Comparison of ENCODE assay signal across 13 cellular contexts in genomic region chr17:41529491-41529915, GRCh38. TPM values are rescaled to one million over a fixed set of nuclear protein-coding genes. Genes with fewer than 3 reads are reported as not detected.
A peak's percentile ranks its signal among the peaks of the same experiment; 100 is the strongest.
DNase-seq lines count a peak whose midpoint lies in the region; ATAC-seq, FAIRE-seq and TF ChIP-seq lines count a peak whose summit lies in the region.
"Had no signal": no experiment of that assay in that cellular context is flagged by ENCODE, and none has a peak within 500 bp of the region (broad histone marks: within the 10 kb centered on the region; RNA-seq: fewer than 3 reads in every experiment).

No MANE protein-coding gene starts in this region.

- peaks cover 43% of the 10 kb centered on the region for H3K4me1 ChIP-seq in Caco-2
- peaks cover 32% of the 10 kb centered on the region for H3K4me1 ChIP-seq in HUES6 (ENCODE audit: control insufficient read depth, insufficient read depth, low read length)
- peaks cover 45 to 64% of the 10 kb centered on the region in 2 experiments for H3K4me1 ChIP-seq in K562 (replicated peaks in 1 of 2; ENCODE audit: control insufficient read depth in 2 of 2, insufficient read depth in 2 of 2, low read length in 2 of 2)
- H3K4me1 ChIP-seq in suprapubic skin, result peaks cover 16% of the 10 kb centered on the region
- H3K4me1 ChIP-seq in spleen, result peaks cover 4 to 20% (median 14%) of the 10 kb centered on the region in 6 donors

- H4K20me1 ChIP-seq in K562 (replicated peaks; ENCODE audit: control insufficient read depth, insufficient read depth, low read length), result no peaks in the 10 kb centered on the region; the same call in 1 of the 2 replicates

- peak overlapping the region; percentile 87 for H3K4me2 ChIP-seq in K562 (ENCODE audit: insufficient read depth, low read length)

- TF ChIP-seq RAD21 in K562 (CRISPR knock-in tag; conservative IDR thresholded peaks at IDR 0.05 in 1 of 2, IDR thresholded peaks at IDR 0.05 in 1 of 2), result no peak

- POLR2A ChIA-PET in Caco-2 (lab: Charles Lee), result interaction anchor here (0.5 to 2.2 kb wide), 5 partner anchors 7 to 159 kb away, joined by 4 to 15 read pairs (median 7); partner anchors contain the start of gene EIF1
- POLR2A ChIA-PET in K562 (lab: Yijun Ruan, JAX), result interaction anchor here (0.7 to 4.3 kb wide), 7 partner anchors 10 to 160 kb away, joined by 3 to 23 read pairs (median 7); partner anchors contain the start of genes EIF1 and KRT15

- H3K9me3 ChIP-seq in Caco-2 (0 out of 2 replicates have a peak, but pooled peaks cover 4% of the 10 kb centered on the region), HUES6 (ENCODE audit: control insufficient read depth, insufficient read depth, low read depth, low read length) (no peaks in the 10 kb centered on the region), K562 (replicated peaks; ENCODE audit: control insufficient read depth, insufficient read depth, low read depth, low read length) (no peaks in the 10 kb centered on the region), suprapubic skin (no peaks in the 10 kb centered on the region), spleen (no peaks in the 10 kb centered on the region)
- H3K9me3 ChIP-seq: neutrophil had no signal

- in situ Hi-C loops in K562 (cut with MboI), result no loop called here

- FAIRE-seq in K562 (lab: Jason Lieb, UNC), result peak; percentile 35

- peaks cover 49% of the 10 kb centered on the region for H3K36me3 Mint-ChIP-seq in Caco-2 (ENCODE audit: insufficient read depth, unreplicated experiment)
- peaks cover 7% of the 10 kb centered on the region for H3K36me3 Mint-ChIP-seq in nephron (ENCODE audit: low read depth)
- H3K36me3 Mint-ChIP-seq: activated CD8-positive, alpha-beta memory T cell treated with anti-CD3 and anti-CD28 coated beads, Interleukin-2, amount 10 ng/mL, durations not matched to agents 7 days and 5 days had no signal

- no peaks in the 10 kb centered on the region for H3K27me3 Mint-ChIP-seq in Caco-2 (ENCODE audit: insufficient read depth, unreplicated experiment)
- H3K27me3 Mint-ChIP-seq in nephron (ENCODE audit: low read depth), result peaks cover 90% of the 10 kb centered on the region

- H3K4me3 ChIP-seq in Caco-2 (ENCODE audit: low read depth, low read length) (peak overlapping the region; percentile 4), HUES6 (ENCODE audit: low read depth, low read length) (no peak overlapping the region; the same call in 1 of the 2 replicates), K562 (peak overlapping the region; percentile 11; the same call in 1 of the 2 replicates), suprapubic skin (no peak overlapping the region), spleen (no peak overlapping the region)

- peak overlapping the region; percentile 80; the same call in 1 of the 2 replicates for H2AFZ ChIP-seq in K562 (ENCODE audit: low read depth, low read length)

- intact Hi-C loops in Caco-2 (cut with micrococcal nuclease; ENCODE audit: unreplicated experiment) (loop anchor here (10.0 kb wide), 1 partner anchor 115 kb away; no protein-coding TSS in a partner anchor), K562 (cut with micrococcal nuclease) (no loop called here), spleen (cut with DNase I; ENCODE audit: low total_unique reads) (no loop called here)

- H3K4me1 Mint-ChIP-seq in Caco-2 (ENCODE audit: low read depth, unreplicated experiment) (peaks cover 49% of the 10 kb centered on the region), nephron (peaks cover 13% of the 10 kb centered on the region)
- H3K4me1 Mint-ChIP-seq: activated CD8-positive, alpha-beta memory T cell treated with anti-CD3 and anti-CD28 coated beads, Interleukin-2, amount 10 ng/mL, durations not matched to agents 7 days and 5 days had no signal

- BruUV-seq in Caco-2 (replicated peaks; lab: Mats Ljungman, UMichigan) (no TSS peak), K562 (replicated peaks; lab: Mats Ljungman, UMichigan) (no TSS peak)

- DNase-seq in Caco-2 (no peak), K562 (ENCODE audit: extremely low read depth in 1 of 4, low spot score in 3 of 4) (peak in 1 of 4 experiments; percentile 37), suprapubic skin (ENCODE audit: low spot score in 2 of 2) (no peak), spleen (no peak), NCI-H82 treated with DMSO at 0.1 percent for 48 hours (lab: John Stamatoyannopoulos, UW; ENCODE audit: unreplicated experiment) (no peak)
- DNase-seq: activated CD8-positive, alpha-beta memory T cell treated with anti-CD3 and anti-CD28 coated beads, Interleukin-2, amount 10 ng/mL, durations not matched to agents 7 days and 5 days; stimulated activated CD4-positive, alpha-beta T cell treated with anti-CD3 and anti-CD28 coated beads, Interleukin-1b, Interleukin-23, amount 100 ng/mL, for 48 hours had no signal

- ATAC-seq in K562, result peak; percentile 1
- no peak for ATAC-seq in GM21786 (IDR thresholded peaks at IDR 0.05; ENCODE audit: unreplicated experiment)
- ATAC-seq: activated CD8-positive, alpha-beta memory T cell treated with anti-CD3 and anti-CD28 coated beads, Interleukin-2, amount 10 ng/mL, durations not matched to agents 7 days and 5 days had no signal

- no peaks in the 10 kb centered on the region for H3K27me3 ChIP-seq in Caco-2 (replicated peaks; ENCODE audit: control insufficient read depth, insufficient read depth, low read length)
- no peaks in the 10 kb centered on the region for H3K27me3 ChIP-seq in HUES6 (ENCODE audit: control insufficient read depth, insufficient read depth, low read length)
- no peaks in the 10 kb centered on the region for H3K27me3 ChIP-seq in K562 (ENCODE audit: control insufficient read depth in 2 of 2, insufficient read depth in 2 of 2, low read length in 2 of 2)
- peaks cover 57% of the 10 kb centered on the region for H3K27me3 ChIP-seq in suprapubic skin
- peaks cover 8 to 95% (median 42%) of the 10 kb centered on the region in 7 donors for H3K27me3 ChIP-seq in spleen (replicated peaks in 1 of 7)

- no peaks in the 10 kb centered on the region for H3K9me1 ChIP-seq in K562 (ENCODE audit: control insufficient read depth, insufficient read depth, low read length)

- WGBS in K562 (ENCODE audit: insufficient coverage, low coverage, missing lambda C conversion rate), result 17% methylated on average over 5 of the region's 5 CpGs
- WGBS in suprapubic skin, result 67% methylated on average over 5 of the region's 5 CpGs
- 49 to 73% (median 59%) methylated on average over 5 of the region's 5 CpGs for WGBS in spleen, 5 donors

- TF ChIP-seq CTCF in Caco-2 (IDR thresholded peaks at IDR 0.05; ENCODE audit: insufficient read depth in 1 of 2, low read depth in 1 of 2, low read length in 1 of 2, severe bottlenecking in 1 of 2, unreplicated experiment in 1 of 2) (no peak), K562 (IDR thresholded peaks at IDR 0.05 in 2 of 3, conservative IDR thresholded peaks at IDR 0.05 in 1 of 3; ENCODE audit: insufficient read depth in 2 of 3, low read depth in 1 of 3, low read length in 3 of 3) (0 out of 6 replicates have a peak, but pooled peaks of 1 of the 3 experiments have one; percentile 3), nephron (IDR thresholded peaks at IDR 0.05; ENCODE audit: unreplicated experiment in 3 of 3) (no peak), suprapubic skin (IDR thresholded peaks at IDR 0.05) (no peak), spleen (IDR thresholded peaks at IDR 0.05 in 8 of 11, conservative IDR thresholded peaks at IDR 0.05 in 3 of 11) (no peak)

- H3K9me3 Mint-ChIP-seq in Caco-2 (ENCODE audit: unreplicated experiment), result no peaks in the 10 kb centered on the region
- no peaks in the 10 kb centered on the region for H3K9me3 Mint-ChIP-seq in nephron
- H3K9me3 Mint-ChIP-seq: T-helper 2 cell treated with Interferon-gamma antibody and Interleukin-4, amounts not matched to agents 5 μg/mL and 100 μg/mL, for 36 hours had no signal

- no peak for TF ChIP-seq POLR2A in K562 (conservative IDR thresholded peaks at IDR 0.05)
- TF ChIP-seq POLR2A in suprapubic skin (IDR thresholded peaks at IDR 0.05), result no peak
- no peak for TF ChIP-seq POLR2A in spleen (IDR thresholded peaks at IDR 0.05)

- peaks cover 32% of the 10 kb centered on the region for H3K79me2 ChIP-seq in K562 (ENCODE audit: control insufficient read depth, insufficient read depth, low read length)

- H3K36me3 ChIP-seq in Caco-2 (ENCODE audit: control insufficient read depth, insufficient read depth, low read length) (peaks cover 14% of the 10 kb centered on the region), HUES6 (ENCODE audit: control insufficient read depth, insufficient read depth, low read length) (peaks cover 8% of the 10 kb centered on the region), K562 (ENCODE audit: control insufficient read depth, insufficient read depth, low read length) (peaks cover 15% of the 10 kb centered on the region; the same call in 1 of the 3 replicates), suprapubic skin (no peaks in the 10 kb centered on the region), spleen (no peaks in the 10 kb centered on the region)
- H3K36me3 ChIP-seq: neutrophil had no signal

- H3K4me3 Mint-ChIP-seq in Caco-2 (ENCODE audit: unreplicated experiment), result peak overlapping the region; percentile 99
- peak overlapping the region; percentile 60 to 82 (median 81) for H3K4me3 Mint-ChIP-seq in nephron
- H3K4me3 Mint-ChIP-seq: activated CD8-positive, alpha-beta memory T cell treated with anti-CD3 and anti-CD28 coated beads, Interleukin-2, amount 10 ng/mL, durations not matched to agents 7 days and 5 days; T-helper 2 cell treated with Interferon-gamma antibody and Interleukin-4, amounts not matched to agents 5 μg/mL and 100 μg/mL, for 36 hours had no signal

- peak overlapping the region; percentile 78; the same call in 1 of the 2 replicates for H3K27ac ChIP-seq in HUES6 (ENCODE audit: low read depth, low read length)
- peak overlapping the region; percentile 94 for H3K27ac ChIP-seq in K562 (ENCODE audit: extremely low read depth, low read depth, low read length)
- no peak overlapping the region for H3K27ac ChIP-seq in suprapubic skin
- no peak overlapping the region for H3K27ac ChIP-seq in spleen
- H3K27ac ChIP-seq: neutrophil had no signal

- H3K27ac Mint-ChIP-seq in Caco-2 (ENCODE audit: unreplicated experiment) (peak overlapping the region; percentile 98), nephron (peak overlapping the region; percentile 14 to 89 (median 65))
- H3K27ac Mint-ChIP-seq: activated CD8-positive, alpha-beta memory T cell treated with anti-CD3 and anti-CD28 coated beads, Interleukin-2, amount 10 ng/mL, durations not matched to agents 7 days and 5 days; T-helper 2 cell treated with Interferon-gamma antibody and Interleukin-4, amounts not matched to agents 5 μg/mL and 100 μg/mL, for 36 hours had no signal

- H3K9ac ChIP-seq in HUES6 (ENCODE audit: low read length) (peak overlapping the region; percentile 77), K562 (ENCODE audit: insufficient read depth in 1 of 2, low read depth in 2 of 2, low read length in 2 of 2) (peak overlapping the region; percentile 62 to 86; a peak in 3 of 4 replicates)

- CTCF ChIA-PET in Caco-2 (lab: Charles Lee), result interaction anchor here (0.9 to 4.1 kb wide), 3 partner anchors 20 to 159 kb away, joined by 4 to 42 read pairs (median 5); partner anchors contain the start of gene EIF1
- CTCF ChIA-PET in K562 (lab: Yijun Ruan, JAX; ENCODE audit: low intra/inter-chr PET ratio), result interaction anchor here (0.6 to 0.7 kb wide), 2 partner anchors 55 to 173 kb away, joined by 3 to 6 read pairs; no protein-coding TSS in a partner anchor

- no peak for TF ChIP-seq EP300 in K562 (IDR thresholded peaks at IDR 0.05; ENCODE audit: low read length)
- TF ChIP-seq EP300 in suprapubic skin (IDR thresholded peaks at IDR 0.05), result no peak

RNA-seq across cellular contexts. Expression of gene KRT19, which starts 1.4 kb away (rescaled TPM):
- total RNA-seq in Caco-2 (2022), result 975 and 1,121 TPM in 2 replicates
- 25.0 and 82.2 TPM in 2 replicates for total RNA-seq in K562 (2011; cell fraction: chromatin; rRNA removed; ENCODE audit: low replicate concordance)
- total RNA-seq in K562 (2011; cell fraction: nucleolus; rRNA removed), result 61.2 and 82.9 TPM in 2 replicates
- 39.3 and 39.4 TPM in 2 replicates for total RNA-seq in K562 (2011; cell fraction: nucleoplasm; rRNA removed)
- total RNA-seq in K562 (2014; rRNA removed), result 120 and 137 TPM in 2 replicates
- 25.8 and 41.2 TPM in 2 replicates for total RNA-seq in K562 (2014; rRNA removed; fragmentation: Illumina TruSeq; extraction: Trizol)
- total RNA-seq in K562 (2015; rRNA removed; fragmentation: Illumina TruSeq; extraction: Trizol), result 91.7 and 92.6 TPM in 2 replicates
- 151 TPM in 2 replicates for total RNA-seq in K562 (2021)
- polyA plus RNA-seq in K562 (2011; rRNA removed), result 96.3 and 121 TPM in 2 replicates
- 119 and 275 TPM in 2 replicates for polyA plus RNA-seq in K562 (2011; cell fraction: cytosol; rRNA removed)
- 88.5 and 137 TPM in 2 replicates for polyA plus RNA-seq in K562 (2011; cell fraction: nucleus; rRNA removed)
- polyA plus RNA-seq in K562 (2012), result 152 and 175 TPM in 2 replicates
- 66.5 and 76.7 TPM in 2 replicates for polyA plus RNA-seq in K562 (2014; fragmentation: Illumina TruSeq; extraction: Trizol)
- 10 to 100 TPM; 18.5 to 21.5 TPM for polyA plus RNA-seq in K562 (2014; fragmentation: Nextera tagmentation; extraction: Ambion mirVana)
- 80.2 and 104 TPM in 2 replicates for polyA plus RNA-seq in K562 (2014; rRNA removed)
- polyA minus RNA-seq in K562 (2011; rRNA and poly(A)+ RNA removed), result 67.1 and 116 TPM in 2 replicates
- polyA minus RNA-seq in K562 (2011; cell fraction: cytosol; rRNA and poly(A)+ RNA removed), result 126 and 127 TPM in 2 replicates
- 31.4 and 35.8 TPM in 2 replicates for polyA minus RNA-seq in K562 (2011; cell fraction: nucleus; rRNA and poly(A)+ RNA removed)
- total RNA-seq in suprapubic skin, result 100 to 1,000 TPM; 180 to 307 (median 215) TPM
- 1 to 10 TPM in 3 of 7 donors, under 1 TPM in 3, not detected in 1; 0.44 to 2.8 (median 0.83) TPM for total RNA-seq in spleen
- 1 to 10 TPM in 2 of 3 donors, under 1 TPM in 1; 0.20 to 3.9 (median 1.9) TPM for polyA plus RNA-seq in spleen
- total RNA-seq: activated CD8-positive, alpha-beta memory T cell treated with anti-CD3 and anti-CD28 coated beads, Interleukin-2, amount 10 ng/mL, durations not matched to agents 7 days and 5 days had no signal

RNA-seq across cellular contexts. Expression of gene KRT15, which starts 10.8 kb away (rescaled TPM):
- total RNA-seq in Caco-2 (2022) (5.3 and 10.5 TPM in 2 replicates), K562 (2014; rRNA removed) (0.37 and 2.4 TPM in 2 replicates), K562 (2014; rRNA removed; fragmentation: Illumina TruSeq; extraction: Trizol) (0.44 and 0.89 TPM in 2 replicates), K562 (2015; rRNA removed; fragmentation: Illumina TruSeq; extraction: Trizol) (0.29 and 0.68 TPM in 2 replicates), K562 (2021) (0.34 and 0.95 TPM in 2 replicates), suprapubic skin (1,000 to 10,000 TPM in 3 of 4 donors, 100 to 1,000 TPM in 1; 690 to 2,507 (median 1,431) TPM), spleen (not detected)
- total RNA-seq in K562 (2011; cell fraction: chromatin; rRNA removed; ENCODE audit: low replicate concordance), result 2.1 and 4.1 TPM in 2 replicates
- total RNA-seq in K562 (2011; cell fraction: nucleolus; rRNA removed), result 1.6 and 2.8 TPM in 2 replicates
- 1.2 and 3.0 TPM in 2 replicates for total RNA-seq in K562 (2011; cell fraction: nucleoplasm; rRNA removed)
- polyA plus RNA-seq in K562 (2011; rRNA removed) (2.1 and 4.4 TPM in 2 replicates), K562 (2014; fragmentation: Illumina TruSeq; extraction: Trizol) (0.49 and 1.1 TPM in 2 replicates), K562 (2014; fragmentation: Nextera tagmentation; extraction: Ambion mirVana) (under 1 TPM; 0.28 to 0.60 TPM), K562 (2014; rRNA removed) (0.56 and 2.0 TPM in 2 replicates), spleen (1 to 10 TPM in 1 of 3 donors, under 1 TPM in 2; 0.07 to 1.3 (median 0.11) TPM)
- polyA plus RNA-seq in K562 (2011; cell fraction: cytosol; rRNA removed), result 1.7 and 2.4 TPM in 2 replicates
- polyA plus RNA-seq in K562 (2011; cell fraction: nucleus; rRNA removed), result 1.9 and 8.5 TPM in 2 replicates
- 1.1 and 1.4 TPM in 2 replicates for polyA plus RNA-seq in K562 (2012)
- polyA minus RNA-seq in K562 (2011; rRNA and poly(A)+ RNA removed), result 0.39 and 1.2 TPM in 2 replicates
- polyA minus RNA-seq in K562 (2011; cell fraction: cytosol; rRNA and poly(A)+ RNA removed), result not detected in 2 replicates
- 0.67 and 1.1 TPM in 2 replicates for polyA minus RNA-seq in K562 (2011; cell fraction: nucleus; rRNA and poly(A)+ RNA removed)
- total RNA-seq: activated CD8-positive, alpha-beta memory T cell treated with anti-CD3 and anti-CD28 coated beads, Interleukin-2, amount 10 ng/mL, durations not matched to agents 7 days and 5 days; subcutaneous adipose tissue had no signal

RNA-seq across cellular contexts. Expression of gene KRT13, which starts 24.1 kb away (rescaled TPM):
- 0.35 TPM in 1 of 2 replicates, not detected in the other for total RNA-seq in Caco-2 (2022)
- total RNA-seq in K562 (2011; cell fraction: chromatin; rRNA removed; ENCODE audit: low replicate concordance), result 0.21 and 0.76 TPM in 2 replicates
- not detected in 2 replicates for total RNA-seq in K562 (2011; cell fraction: nucleolus; rRNA removed)
- total RNA-seq in K562 (2011; cell fraction: nucleoplasm; rRNA removed), result not detected in 2 replicates
- 1.1 TPM in 1 of 2 replicates, not detected in the other for total RNA-seq in K562 (2014; rRNA removed)
- not detected in 2 replicates for total RNA-seq in K562 (2014; rRNA removed; fragmentation: Illumina TruSeq; extraction: Trizol)
- 0.11 TPM in 1 of 2 replicates, not detected in the other for total RNA-seq in K562 (2015; rRNA removed; fragmentation: Illumina TruSeq; extraction: Trizol)
- total RNA-seq in K562 (2021), result 0.22 TPM in 1 of 2 replicates, not detected in the other
- polyA plus RNA-seq in K562 (2011; rRNA removed), result 0.16 and 0.26 TPM in 2 replicates
- polyA plus RNA-seq in K562 (2011; cell fraction: cytosol; rRNA removed), result 0.48 and 0.58 TPM in 2 replicates
- 0.93 and 3.3 TPM in 2 replicates for polyA plus RNA-seq in K562 (2011; cell fraction: nucleus; rRNA removed)
- polyA plus RNA-seq in K562 (2012), result 0.17 and 0.36 TPM in 2 replicates
- 0.30 TPM in 1 of 2 replicates, not detected in the other for polyA plus RNA-seq in K562 (2014; fragmentation: Illumina TruSeq; extraction: Trizol)
- under 1 TPM in 1 of 2 experiments, not detected in 1; 0.13 TPM for polyA plus RNA-seq in K562 (2014; fragmentation: Nextera tagmentation; extraction: Ambion mirVana)
- polyA plus RNA-seq in K562 (2014; rRNA removed), result 0.28 TPM in 1 of 2 replicates, not detected in the other
- polyA minus RNA-seq in K562 (2011; rRNA and poly(A)+ RNA removed), result 0.15 and 0.28 TPM in 2 replicates
- not detected in 2 replicates for polyA minus RNA-seq in K562 (2011; cell fraction: cytosol; rRNA and poly(A)+ RNA removed)
- 0.22 and 0.54 TPM in 2 replicates for polyA minus RNA-seq in K562 (2011; cell fraction: nucleus; rRNA and poly(A)+ RNA removed)
- total RNA-seq in suprapubic skin, result under 1 TPM in 1 of 4 donors, not detected in 3; 0.51 TPM
- not detected for total RNA-seq in spleen
- 10 to 100 TPM in 1 of 3 donors, 1 to 10 TPM in 2; 1.6 to 26.4 (median 3.8) TPM for polyA plus RNA-seq in spleen
- total RNA-seq: activated CD8-positive, alpha-beta memory T cell treated with anti-CD3 and anti-CD28 coated beads, Interleukin-2, amount 10 ng/mL, durations not matched to agents 7 days and 5 days; subcutaneous adipose tissue had no signal

RNA-seq across cellular contexts. Expression of gene KRT36, which starts 39.8 kb away (rescaled TPM):
- not detected in 2 replicates for total RNA-seq in Caco-2 (2022)
- total RNA-seq in K562 (2011; cell fraction: chromatin; rRNA removed; ENCODE audit: low replicate concordance), result not detected in 2 replicates
- total RNA-seq in K562 (2011; cell fraction: nucleolus; rRNA removed), result not detected in 2 replicates
- not detected in 2 replicates for total RNA-seq in K562 (2011; cell fraction: nucleoplasm; rRNA removed)
- not detected in 2 replicates for total RNA-seq in K562 (2014; rRNA removed)
- total RNA-seq in K562 (2014; rRNA removed; fragmentation: Illumina TruSeq; extraction: Trizol), result not detected in 2 replicates
- total RNA-seq in K562 (2015; rRNA removed; fragmentation: Illumina TruSeq; extraction: Trizol), result not detected in 2 replicates
- total RNA-seq in K562 (2021), result not detected in 2 replicates
- 0.04 TPM in 2 replicates for polyA plus RNA-seq in K562 (2011; rRNA removed)
- polyA plus RNA-seq in K562 (2011; cell fraction: cytosol; rRNA removed), result 0.03 and 0.06 TPM in 2 replicates
- 0.20 TPM in 1 of 2 replicates, not detected in the other for polyA plus RNA-seq in K562 (2011; cell fraction: nucleus; rRNA removed)
- polyA plus RNA-seq in K562 (2012), result not detected in 2 replicates
- not detected in 2 replicates for polyA plus RNA-seq in K562 (2014; fragmentation: Illumina TruSeq; extraction: Trizol)
- polyA plus RNA-seq in K562 (2014; fragmentation: Nextera tagmentation; extraction: Ambion mirVana), result not detected
- polyA plus RNA-seq in K562 (2014; rRNA removed), result not detected in 2 replicates
- polyA minus RNA-seq in K562 (2011; rRNA and poly(A)+ RNA removed), result not detected in 2 replicates
- polyA minus RNA-seq in K562 (2011; cell fraction: cytosol; rRNA and poly(A)+ RNA removed), result not detected in 2 replicates
- not detected in 2 replicates for polyA minus RNA-seq in K562 (2011; cell fraction: nucleus; rRNA and poly(A)+ RNA removed)
- total RNA-seq in suprapubic skin, result 1 to 10 TPM in 2 of 4 donors, under 1 TPM in 1, not detected in 1; 0.79 to 3.9 (median 1.2) TPM
- 1 to 10 TPM in 2 of 7 donors, under 1 TPM in 4, not detected in 1; 0.27 to 2.7 (median 0.44) TPM for total RNA-seq in spleen
- polyA plus RNA-seq in spleen, result under 1 TPM; 0.20 to 0.51 (median 0.22) TPM
- total RNA-seq: activated CD8-positive, alpha-beta memory T cell treated with anti-CD3 and anti-CD28 coated beads, Interleukin-2, amount 10 ng/mL, durations not matched to agents 7 days and 5 days; subcutaneous adipose tissue had no signal

RNA-seq across cellular contexts. Expression of gene KRT9, which starts 42.4 kb away (rescaled TPM):
- not detected in 2 replicates for total RNA-seq in Caco-2 (2022)
- not detected in 2 replicates for total RNA-seq in K562 (2011; cell fraction: chromatin; rRNA removed; ENCODE audit: low replicate concordance)
- total RNA-seq in K562 (2011; cell fraction: nucleolus; rRNA removed), result not detected in 2 replicates
- total RNA-seq in K562 (2011; cell fraction: nucleoplasm; rRNA removed), result not detected in 2 replicates
- not detected in 2 replicates for total RNA-seq in K562 (2014; rRNA removed)
- total RNA-seq in K562 (2014; rRNA removed; fragmentation: Illumina TruSeq; extraction: Trizol), result not detected in 2 replicates
- total RNA-seq in K562 (2015; rRNA removed; fragmentation: Illumina TruSeq; extraction: Trizol), result not detected in 2 replicates
- total RNA-seq in K562 (2021), result not detected in 2 replicates
- not detected in 2 replicates for polyA plus RNA-seq in K562 (2011; rRNA removed)
- 0.03 TPM in 1 of 2 replicates, not detected in the other for polyA plus RNA-seq in K562 (2011; cell fraction: cytosol; rRNA removed)
- polyA plus RNA-seq in K562 (2011; cell fraction: nucleus; rRNA removed), result not detected in 2 replicates
- polyA plus RNA-seq in K562 (2012), result not detected in 2 replicates
- not detected in 2 replicates for polyA plus RNA-seq in K562 (2014; fragmentation: Illumina TruSeq; extraction: Trizol)
- polyA plus RNA-seq in K562 (2014; fragmentation: Nextera tagmentation; extraction: Ambion mirVana), result under 1 TPM in 1 of 2 experiments, not detected in 1; 0.03 TPM
- not detected in 2 replicates for polyA plus RNA-seq in K562 (2014; rRNA removed)
- polyA minus RNA-seq in K562 (2011; rRNA and poly(A)+ RNA removed), result not detected in 2 replicates
- polyA minus RNA-seq in K562 (2011; cell fraction: cytosol; rRNA and poly(A)+ RNA removed), result not detected in 2 replicates
- polyA minus RNA-seq in K562 (2011; cell fraction: nucleus; rRNA and poly(A)+ RNA removed), result not detected in 2 replicates
- 1 to 10 TPM in 1 of 4 donors, under 1 TPM in 3; 0.68 to 1.6 (median 0.82) TPM for total RNA-seq in suprapubic skin
- not detected for total RNA-seq in spleen
- not detected for polyA plus RNA-seq in spleen
- total RNA-seq: activated CD8-positive, alpha-beta memory T cell treated with anti-CD3 and anti-CD28 coated beads, Interleukin-2, amount 10 ng/mL, durations not matched to agents 7 days and 5 days; subcutaneous adipose tissue had no signal

Comparison
In these comparisons a context has a peak if more than half of its experiments do, and no peak if none do; other contexts are left out.
1. H3K4me3 ChIP-seq: peak in Caco-2 (single experiment) and K562 (single experiment); none in HUES6 (single experiment), suprapubic skin (single experiment) and spleen (0 of 8).
2. H3K27ac ChIP-seq: peak in HUES6 (single experiment) and K562 (single experiment); none in suprapubic skin (single experiment) and spleen (0 of 8).
3. RNA of gene KRT19, which starts 1.4 kb away (total RNA-seq): 975 to 1,121 TPM in Caco-2, 180 to 307 TPM in suprapubic skin and 25.0 to 151 TPM in K562; 0.44 to 2.8 TPM in spleen; every median in the first group is over 4 times any median in the second.
4. RNA of gene KRT15, which starts 10.8 kb away (total RNA-seq): 690 to 2,507 TPM in suprapubic skin; 5.3 to 10.5 TPM in Caco-2, 0.29 to 4.1 TPM in K562 and not detected in spleen; every median in the first group is over 10 times any median in the second.